ENCODE assay signal across 8 cellular contexts in the genomic region with DNA sequence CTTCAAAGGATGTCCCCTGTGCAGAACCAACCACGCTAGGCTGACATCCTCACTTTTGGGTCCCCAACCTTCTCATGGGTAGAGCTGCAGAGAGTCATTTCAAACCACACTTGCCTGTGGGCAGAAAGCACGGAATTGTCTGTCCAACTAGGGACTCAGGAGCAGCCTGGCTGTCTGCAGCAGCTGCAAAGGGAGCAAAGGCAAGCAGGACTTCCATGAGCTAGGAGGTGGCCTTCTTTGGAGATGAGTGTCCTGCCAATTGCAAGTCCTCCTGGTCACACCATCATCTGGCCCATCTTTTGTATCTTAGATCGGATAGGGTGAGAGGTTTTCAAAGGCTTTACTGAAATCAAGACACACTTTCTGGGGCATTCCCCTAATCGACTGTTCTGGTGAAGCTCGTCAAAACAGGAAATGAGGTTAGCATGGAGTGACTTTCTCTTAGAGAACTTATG.
A peak's percentile ranks its signal among the peaks of the same experiment; 100 is the strongest.
DNase-seq lines count a peak whose midpoint lies in the region; ATAC-seq, FAIRE-seq and TF ChIP-seq lines count a peak whose summit lies in the region.
"Not testable (repeated sequence)": the region's sequence is repeated elsewhere in the genome, so short reads cannot be mapped to it uniquely, and the experiment has no call there.

No MANE protein-coding gene starts in this region.

- H3K9me3 ChIP-seq in DND-41 (ENCODE audit: insufficient read depth, low read length, severe bottlenecking); GM12878 (replicated peaks; ENCODE audit: control insufficient read depth, insufficient read depth, low read length): not testable (repeated sequence)

- H3K27me3 Mint-ChIP-seq in activated CD4-positive, alpha-beta T cell treated with anti-CD3 and anti-CD28 coated beads for 36 hours; activated T-helper 17 cell treated with anti-CD3 and anti-CD28 coated beads, Interleukin-2, amount 50 U/mL, for 72 hours; naive B cell: not testable (repeated sequence)

- not testable (repeated sequence) for H2AFZ ChIP-seq in DND-41 (ENCODE audit: low read depth, low read length); GM12878 (ENCODE audit: control insufficient read depth, low read depth, low read length)

- in situ Hi-C loops in GM12878 (cut with MboI): not testable (repeated sequence)

- intact Hi-C loops in activated CD4-positive, alpha-beta T cell treated with anti-CD3 and anti-CD28 coated beads for 36 hours (cut with DNase I, micrococcal nuclease); GM12878 (cut with micrococcal nuclease; ENCODE audit: unreplicated experiment): not testable (repeated sequence)

- not testable (repeated sequence) for FAIRE-seq in GM12878 (lab: Jason Lieb, UNC)

- TF ChIP-seq EP300 in GM12878 (IDR thresholded peaks at IDR 0.05; ENCODE audit: borderline replicate concordance in 1 of 2, control insufficient read depth in 1 of 2, low read depth in 2 of 2, low read length in 2 of 2): not testable (repeated sequence)

- WGBS in GM12878 (ENCODE audit: insufficient coverage, insufficient replicate concordance, low lambda C conversion rate, missing lambda C conversion rate): no CpG with 5 or more reads among the region's 5 CpGs

- DNase-seq in DND-41; GM12878 (ENCODE audit: low read depth, low spot score): not testable (repeated sequence)
- peak; percentile 59 for DNase-seq in activated CD4-positive, alpha-beta T cell treated with anti-CD3 and anti-CD28 coated beads for 36 hours
- DNase-seq in naive B cell: peak; percentile 28
- peak; percentile 46 for DNase-seq in stimulated activated naive CD8-positive, alpha-beta T cell treated with anti-CD3 and anti-CD28 coated beads, Interleukin-15, Interleukin-2, amounts not matched to agents 100 U/mL and 50 U/mL, for 24 hours

- not testable (repeated sequence) for H3K4me1 ChIP-seq in DND-41 (ENCODE audit: insufficient read depth, low read length); GM12878 (ENCODE audit: control insufficient read depth, insufficient read depth, low read length)

- RAD21 ChIA-PET in GM12878 (lab: Charles Lee; ENCODE audit: unreplicated experiment): not testable (repeated sequence)

- CTCF ChIA-PET in activated CD4-positive, alpha-beta T cell treated with anti-CD3 and anti-CD28 coated beads for 36 hours (lab: Charles Lee); GM12878 (lab: Yijun Ruan, JAX): not testable (repeated sequence)

- not testable (repeated sequence) for H3K4me3 ChIP-seq in DND-41 (ENCODE audit: low read depth in 1 of 2, low read length in 2 of 2); GM12878

- not testable (repeated sequence) for H3K27ac ChIP-seq in DND-41 (ENCODE audit: low read length); GM12878 (ENCODE audit: control insufficient read depth, insufficient read depth)

- not testable (repeated sequence) for H3K79me2 ChIP-seq in DND-41 (ENCODE audit: insufficient read depth, low read length); GM12878 (ENCODE audit: control insufficient read depth, insufficient read depth, low read length)

- H3K4me2 ChIP-seq in DND-41 (ENCODE audit: insufficient read depth, low read length); GM12878 (ENCODE audit: control insufficient read depth, insufficient read depth): not testable (repeated sequence)

- H3K27ac Mint-ChIP-seq in activated CD4-positive, alpha-beta T cell treated with anti-CD3 and anti-CD28 coated beads for 36 hours; activated T-helper 17 cell treated with anti-CD3 and anti-CD28 coated beads, Interleukin-2, amount 50 U/mL, for 72 hours: not testable (repeated sequence)
- peak overlapping the region in 4 of 6 donors; percentile 76 to 88 (median 81) for H3K27ac Mint-ChIP-seq in naive B cell

- not testable (repeated sequence) for BruUV-seq in GM12878 (replicated peaks; lab: Mats Ljungman, UMichigan)

- H3K27me3 ChIP-seq in DND-41 (ENCODE audit: insufficient read depth, low read length, poor library complexity); GM12878 (replicated peaks in 1 of 2; ENCODE audit: control insufficient read depth in 2 of 2, insufficient read depth in 2 of 2, low read length in 1 of 2): not testable (repeated sequence)

- peaks cover 34% of the 10 kb centered on the region for H3K4me1 Mint-ChIP-seq in activated CD4-positive, alpha-beta T cell treated with anti-CD3 and anti-CD28 coated beads for 36 hours
- H3K4me1 Mint-ChIP-seq in activated T-helper 17 cell treated with anti-CD3 and anti-CD28 coated beads, Interleukin-2, amount 50 U/mL, for 72 hours: not testable (repeated sequence)
- peaks cover 0 to 42% (median 0%) of the 10 kb centered on the region in 3 donors for H3K4me1 Mint-ChIP-seq in naive B cell

- SMC1A ChIA-PET in GM12878 (lab: Charles Lee; ENCODE audit: uncharacterized antibody, unreplicated experiment): not testable (repeated sequence)

- H3K9me3 Mint-ChIP-seq in activated CD4-positive, alpha-beta T cell treated with anti-CD3 and anti-CD28 coated beads for 36 hours (ENCODE audit: low read depth); activated T-helper 17 cell treated with anti-CD3 and anti-CD28 coated beads, Interleukin-2, amount 50 U/mL, for 72 hours; naive B cell: not testable (repeated sequence)

- POLR2A ChIA-PET in activated CD4-positive, alpha-beta T cell treated with anti-CD3 and anti-CD28 coated beads for 36 hours (lab: Charles Lee); GM12878 (lab: Charles Lee): not testable (repeated sequence)

- not testable (repeated sequence) for H3K36me3 ChIP-seq in DND-41 (ENCODE audit: insufficient read depth, low read length); GM12878 (ENCODE audit: control insufficient read depth in 2 of 2, insufficient read depth in 2 of 2, low read length in 1 of 2)

- TF ChIP-seq POLR2A in GM12878 (IDR thresholded peaks at IDR 0.05; ENCODE audit: low read depth, low read length): not testable (repeated sequence)

- H4K20me1 ChIP-seq in DND-41 (ENCODE audit: insufficient read depth, low read length); GM12878 (ENCODE audit: control insufficient read depth, insufficient read depth): not testable (repeated sequence)

- not testable (repeated sequence) for H3K36me3 Mint-ChIP-seq in activated CD4-positive, alpha-beta T cell treated with anti-CD3 and anti-CD28 coated beads for 36 hours (ENCODE audit: low read depth); naive B cell
- H3K36me3 Mint-ChIP-seq in activated T-helper 17 cell treated with anti-CD3 and anti-CD28 coated beads, Interleukin-2, amount 50 U/mL, for 72 hours (ENCODE audit: low read depth): peaks cover 22% of the 10 kb centered on the region

- not testable (repeated sequence) for TF ChIP-seq CTCF in DND-41 (IDR thresholded peaks at IDR 0.05; ENCODE audit: borderline replicate concordance, extremely low read depth, low read length, poor library complexity, severe bottlenecking); GM12878 (IDR thresholded peaks at IDR 0.05 in 2 of 3, conservative IDR thresholded peaks at IDR 0.05 in 1 of 3; ENCODE audit: control insufficient read depth in 2 of 3, extremely low read depth in 1 of 3, insufficient read depth in 1 of 3, low read depth in 3 of 3, low read length in 3 of 3)

- H3K9ac ChIP-seq in DND-41 (ENCODE audit: low read depth, low read length); GM12878 (ENCODE audit: control insufficient read depth, insufficient read depth, low read length): not testable (repeated sequence)

- not testable (repeated sequence) for H3K4me3 Mint-ChIP-seq in activated CD4-positive, alpha-beta T cell treated with anti-CD3 and anti-CD28 coated beads for 36 hours; activated T-helper 17 cell treated with anti-CD3 and anti-CD28 coated beads, Interleukin-2, amount 50 U/mL, for 72 hours; naive B cell

- TF ChIP-seq RAD21 in GM12878 (IDR thresholded peaks at IDR 0.05; ENCODE audit: insufficient read depth, low read depth, low read length): not testable (repeated sequence)

- ATAC-seq in DND-41 (ENCODE audit: insufficient read depth, low read depth) (peak; percentile 45; the same call in 1 of the 3 replicates), GM21381 (IDR thresholded peaks at IDR 0.05; ENCODE audit: unreplicated experiment) (peak; percentile 40), HG02884 (IDR thresholded peaks at IDR 0.05; ENCODE audit: unreplicated experiment) (peak; percentile 54), GM12878 (peak; percentile 69), naive B cell (ENCODE audit: low read depth in 2 of 2) (peak; percentile 45 to 62)
- ATAC-seq in activated CD4-positive, alpha-beta T cell treated with anti-CD3 and anti-CD28 coated beads for 36 hours: peak; percentile 57
- peak; percentile 60 for ATAC-seq in activated T-helper 17 cell treated with anti-CD3 and anti-CD28 coated beads, Interleukin-2, amount 50 U/mL, for 72 hours (replicated peaks)
- peak; percentile 56 for ATAC-seq in stimulated activated naive CD8-positive, alpha-beta T cell treated with anti-CD3 and anti-CD28 coated beads, Interleukin-15, Interleukin-2, amounts not matched to agents 100 U/mL and 50 U/mL, for 24 hours
